9 cellular contexts compared by ENCODE assay signal in the genomic region with DNA sequence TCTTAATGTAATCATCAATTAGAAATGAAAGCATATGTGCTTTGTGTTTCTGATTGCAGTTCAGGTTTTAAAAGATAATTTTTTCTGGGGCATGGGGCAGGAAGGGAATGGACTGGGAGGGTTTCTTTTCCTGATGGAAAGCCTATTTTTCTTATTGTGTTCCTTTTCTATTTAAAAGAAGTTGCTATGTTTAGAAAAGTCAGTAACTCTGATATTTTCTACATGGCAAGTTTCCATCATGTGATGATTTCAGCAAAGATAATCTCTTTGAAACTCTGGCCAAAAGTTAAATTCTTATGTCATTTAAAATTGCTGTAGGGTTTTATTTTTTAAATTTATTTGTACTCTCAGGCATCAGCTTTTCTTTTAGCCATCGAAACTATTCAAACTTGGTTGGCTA.
DNase-seq lines count a peak whose midpoint lies in the region; ATAC-seq and TF ChIP-seq lines count a peak whose summit lies in the region.
"Had no signal": no experiment of that assay in that cellular context is flagged by ENCODE, and none has a peak within 500 bp of the region (broad histone marks: within the 10 kb centered on the region; RNA-seq: fewer than 3 reads in every experiment).

No MANE protein-coding gene starts in this region.

- H3K36me3 Mint-ChIP-seq in activated CD4-positive, alpha-beta memory T cell treated with anti-CD3 and anti-CD28 coated beads for 36 hours, result peaks cover 78% of the 10 kb centered on the region

- no peak overlapping the region for H3K4me3 Mint-ChIP-seq in activated CD4-positive, alpha-beta memory T cell treated with anti-CD3 and anti-CD28 coated beads for 36 hours

- H3K9ac ChIP-seq in GM23248 (peak overlapping the region; percentile 89), Karpas-422 (ENCODE audit: low read length) (no peak overlapping the region)

- H3K36me3 ChIP-seq in GM23248 (ENCODE audit: low read depth), result peaks cover 27% of the 10 kb centered on the region
- peaks cover 0 to 20% of the 10 kb centered on the region in 2 donors for H3K36me3 ChIP-seq in gastrocnemius medialis
- peaks cover 52% of the 10 kb centered on the region for H3K36me3 ChIP-seq in Karpas-422 (ENCODE audit: insufficient read depth, low read length)

- intact Hi-C loops in activated CD4-positive, alpha-beta memory T cell treated with anti-CD3 and anti-CD28 coated beads for 36 hours (cut with micrococcal nuclease), result loop anchor here (5.0 kb wide), 3 partner anchors 210 to 375 kb away; no protein-coding TSS in a partner anchor
- intact Hi-C loops in gastrocnemius medialis (cut with DNase I; ENCODE audit: low total_unique reads), result no loop called here

- H3K27ac Mint-ChIP-seq in activated CD4-positive, alpha-beta memory T cell treated with anti-CD3 and anti-CD28 coated beads for 36 hours, result peak overlapping the region; percentile 99

- TF ChIP-seq POLR2A in gastrocnemius medialis (IDR thresholded peaks at IDR 0.05), result no peak

- CTCF ChIA-PET in activated CD4-positive, alpha-beta memory T cell treated with anti-CD3 and anti-CD28 coated beads for 36 hours (lab: Charles Lee), result interaction anchor here (1.0 kb wide), 1 partner anchor 318 kb away, joined by 3 read pairs; no protein-coding TSS in a partner anchor

- 5 to 9% methylated on average over 1 of the region's 1 CpG for WGBS in GM23248 (ENCODE audit: low coverage in 1 of 2, low lambda C conversion rate in 2 of 2, missing lambda C conversion rate in 2 of 2), 2 experiments

- H3K79me2 ChIP-seq in GM23248 (ENCODE audit: insufficient read depth) (peaks cover 55% of the 10 kb centered on the region), Karpas-422 (ENCODE audit: low read length) (peaks cover 23% of the 10 kb centered on the region; the same call in 1 of the 2 replicates)

- H3K27me3 ChIP-seq in GM23248 (replicated peaks; ENCODE audit: insufficient read depth) (no peaks in the 10 kb centered on the region), gastrocnemius medialis (no peaks in the 10 kb centered on the region), Karpas-422 (ENCODE audit: low read length) (no peaks in the 10 kb centered on the region)

- in situ Hi-C loops in GM23248 (cut with MboI), result no loop called here
- in situ Hi-C loops in gastrocnemius medialis (cut with MboI; ENCODE audit: low sequenced_read_pairs in 4 of 4), result loop anchor here in 1 of 4 donors (10.0 to 25.0 kb wide), 2 partner anchors 73 to 605 kb away; partner anchors contain the start of gene FOXP1

- no peaks in the 10 kb centered on the region for H3K9me3 Mint-ChIP-seq in activated CD4-positive, alpha-beta memory T cell treated with anti-CD3 and anti-CD28 coated beads for 36 hours

- H3K4me2 ChIP-seq in GM23248 (ENCODE audit: unreplicated experiment) (peak overlapping the region; percentile 68), Karpas-422 (ENCODE audit: low read depth, low read length, poor library complexity, severe bottlenecking) (no peak overlapping the region)

- no peaks in the 10 kb centered on the region for H3K27me3 Mint-ChIP-seq in activated CD4-positive, alpha-beta memory T cell treated with anti-CD3 and anti-CD28 coated beads for 36 hours

- H3K4me1 ChIP-seq in GM23248 (ENCODE audit: insufficient read depth) (peaks cover 53% of the 10 kb centered on the region), gastrocnemius medialis (peaks cover 30 to 38% of the 10 kb centered on the region in 2 donors), Karpas-422 (ENCODE audit: low read length) (no peaks in the 10 kb centered on the region)

- H4K20me1 ChIP-seq in GM23248 (ENCODE audit: insufficient read depth) (no peaks in the 10 kb centered on the region), Karpas-422 (ENCODE audit: insufficient read depth, low read depth, low read length) (no peaks in the 10 kb centered on the region)

- no peak for ATAC-seq in gastrocnemius medialis
- no peak for ATAC-seq in HG02852 (IDR thresholded peaks at IDR 0.05; ENCODE audit: unreplicated experiment)
- no peak for ATAC-seq in HG03039 (IDR thresholded peaks at IDR 0.05; ENCODE audit: unreplicated experiment)

- H3K27ac ChIP-seq in GM23248, result peak overlapping the region; percentile 99
- peak overlapping the region; percentile 78 to 81 (median 80) for H3K27ac ChIP-seq in gastrocnemius medialis
- no peak overlapping the region for H3K27ac ChIP-seq in Karpas-422 (ENCODE audit: low read length)

- no peaks in the 10 kb centered on the region for H3K9me3 ChIP-seq in GM23248 (ENCODE audit: low read depth)
- H3K9me3 ChIP-seq in gastrocnemius medialis, result no peaks in the 10 kb centered on the region
- H3K9me3 ChIP-seq in Karpas-422 (ENCODE audit: low read length), result no peaks in the 10 kb centered on the region

- H3K4me1 Mint-ChIP-seq in activated CD4-positive, alpha-beta memory T cell treated with anti-CD3 and anti-CD28 coated beads for 36 hours (ENCODE audit: low read depth), result peaks cover 62% of the 10 kb centered on the region

- no peaks in the 10 kb centered on the region for H3K9me2 ChIP-seq in GM23248 (ENCODE audit: insufficient read depth)
- no peaks in the 10 kb centered on the region for H3K9me2 ChIP-seq in Karpas-422 (replicated peaks; ENCODE audit: insufficient read depth, low read length)

- H2AFZ ChIP-seq in GM23248 (peak overlapping the region; percentile 74; the same call in 1 of the 2 replicates), Karpas-422 (ENCODE audit: low read length) (no peak overlapping the region)

- peaks cover 48% of the 10 kb centered on the region for H3F3A ChIP-seq in GM23248 (ENCODE audit: insufficient read depth)

- TF ChIP-seq CTCF in gastrocnemius medialis (IDR thresholded peaks at IDR 0.05 in 4 of 5, conservative IDR thresholded peaks at IDR 0.05 in 1 of 5), result no peak

- peak; percentile 60 for DNase-seq in GM23248
- no peak for DNase-seq in activated CD4-positive, alpha-beta memory T cell treated with anti-CD3 and anti-CD28 coated beads for 36 hours
- peak; percentile 67 for DNase-seq in fibroblast of the conjunctiva (ENCODE audit: low read depth)
- DNase-seq in gastrocnemius medialis, result no peak
- DNase-seq in DMS 273 (lab: John Stamatoyannopoulos, UW; ENCODE audit: unreplicated experiment), result no peak
- no peak for DNase-seq in Karpas-422
- DNase-seq: NCI-H2029 had no signal

- POLR2A ChIA-PET in activated CD4-positive, alpha-beta memory T cell treated with anti-CD3 and anti-CD28 coated beads for 36 hours (lab: Charles Lee), result interaction anchor here (2.2 kb wide), 1 partner anchor 80 kb away, joined by 6 read pairs; no protein-coding TSS in a partner anchor

- H3K4me3 ChIP-seq in GM23248 (peak overlapping the region; percentile 47), gastrocnemius medialis (peak overlapping the region in 3 of 4 donors; percentile 3 to 18 (median 10)), Karpas-422 (ENCODE audit: low read length) (no peak overlapping the region)

Comparison
In these comparisons a context has a peak if more than half of its experiments do, and no peak if none do; other contexts are left out.
1. DNase-seq: peak in GM23248 (single experiment) and fibroblast of the conjunctiva (single experiment); none in activated CD4-positive, alpha-beta memory T cell treated with anti-CD3 and anti-CD28 coated beads for 36 hours (single experiment), gastrocnemius medialis (0 of 2), DMS 273 (single experiment) and Karpas-422 (single experiment).